Comparison of ENCODE assay signal across 1 cellular context in the genomic region with DNA sequence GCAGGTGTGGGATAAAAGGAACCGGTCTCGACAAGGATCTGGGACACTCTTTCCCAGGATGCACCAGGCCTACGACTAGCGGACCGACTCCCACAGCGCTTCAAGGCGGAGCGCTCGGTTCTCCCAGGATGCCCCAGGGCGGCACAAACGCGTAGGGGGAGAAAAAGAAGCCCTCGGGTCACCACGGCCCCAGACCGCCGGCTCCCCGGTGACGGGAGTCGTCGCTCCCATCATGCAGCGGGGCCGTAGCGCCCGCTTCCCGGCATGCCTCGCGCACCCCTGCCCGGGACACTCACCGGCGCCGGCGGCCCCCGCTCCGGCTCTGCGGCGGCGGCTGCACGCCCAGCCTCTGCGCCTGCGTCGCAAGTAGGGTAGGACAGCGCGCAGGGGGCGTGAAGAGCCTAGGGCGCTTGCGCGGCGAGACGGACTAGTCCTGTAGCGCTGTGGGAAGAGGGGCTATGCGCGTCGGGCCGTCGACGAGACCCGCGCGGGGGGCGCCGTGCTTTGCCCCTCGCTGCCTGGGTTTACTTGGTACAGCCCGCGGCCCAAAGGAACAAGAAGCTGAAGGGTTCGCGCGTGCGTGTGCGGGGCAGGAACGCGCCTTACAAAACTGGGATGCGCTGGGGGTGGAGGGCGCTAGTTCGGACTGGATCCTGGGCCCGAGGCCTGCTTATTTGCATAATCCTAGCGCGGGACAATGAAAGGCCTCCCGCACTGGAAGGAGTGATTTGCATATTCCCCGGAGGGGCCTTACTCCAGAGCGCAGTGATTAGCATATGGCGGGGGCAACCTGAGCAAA.
TF ChIP-seq lines count a peak whose summit lies in the region.

A gene with protein sequence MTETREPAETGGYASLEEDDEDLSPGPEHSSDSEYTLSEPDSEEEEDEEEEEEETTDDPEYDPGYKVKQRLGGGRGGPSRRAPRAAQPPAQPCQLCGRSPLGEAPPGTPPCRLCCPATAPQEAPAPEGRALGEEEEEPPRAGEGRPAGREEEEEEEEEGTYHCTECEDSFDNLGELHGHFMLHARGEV (minus strand): TSS at position 368 of the 799 bp plus-strand sequence. CDS start 5,325 bp downstream, outside the sequence.

TF ChIP-seq in HepG2, 621 proteins besides CTCF, POLR2A, EP300 and RAD21 (continued from another document and continues in another):
- no peak for TF ChIP-seq SP2 (CRISPR knock-in tag; IDR thresholded peaks at IDR 0.05)
- TF ChIP-seq, protein P1, sequence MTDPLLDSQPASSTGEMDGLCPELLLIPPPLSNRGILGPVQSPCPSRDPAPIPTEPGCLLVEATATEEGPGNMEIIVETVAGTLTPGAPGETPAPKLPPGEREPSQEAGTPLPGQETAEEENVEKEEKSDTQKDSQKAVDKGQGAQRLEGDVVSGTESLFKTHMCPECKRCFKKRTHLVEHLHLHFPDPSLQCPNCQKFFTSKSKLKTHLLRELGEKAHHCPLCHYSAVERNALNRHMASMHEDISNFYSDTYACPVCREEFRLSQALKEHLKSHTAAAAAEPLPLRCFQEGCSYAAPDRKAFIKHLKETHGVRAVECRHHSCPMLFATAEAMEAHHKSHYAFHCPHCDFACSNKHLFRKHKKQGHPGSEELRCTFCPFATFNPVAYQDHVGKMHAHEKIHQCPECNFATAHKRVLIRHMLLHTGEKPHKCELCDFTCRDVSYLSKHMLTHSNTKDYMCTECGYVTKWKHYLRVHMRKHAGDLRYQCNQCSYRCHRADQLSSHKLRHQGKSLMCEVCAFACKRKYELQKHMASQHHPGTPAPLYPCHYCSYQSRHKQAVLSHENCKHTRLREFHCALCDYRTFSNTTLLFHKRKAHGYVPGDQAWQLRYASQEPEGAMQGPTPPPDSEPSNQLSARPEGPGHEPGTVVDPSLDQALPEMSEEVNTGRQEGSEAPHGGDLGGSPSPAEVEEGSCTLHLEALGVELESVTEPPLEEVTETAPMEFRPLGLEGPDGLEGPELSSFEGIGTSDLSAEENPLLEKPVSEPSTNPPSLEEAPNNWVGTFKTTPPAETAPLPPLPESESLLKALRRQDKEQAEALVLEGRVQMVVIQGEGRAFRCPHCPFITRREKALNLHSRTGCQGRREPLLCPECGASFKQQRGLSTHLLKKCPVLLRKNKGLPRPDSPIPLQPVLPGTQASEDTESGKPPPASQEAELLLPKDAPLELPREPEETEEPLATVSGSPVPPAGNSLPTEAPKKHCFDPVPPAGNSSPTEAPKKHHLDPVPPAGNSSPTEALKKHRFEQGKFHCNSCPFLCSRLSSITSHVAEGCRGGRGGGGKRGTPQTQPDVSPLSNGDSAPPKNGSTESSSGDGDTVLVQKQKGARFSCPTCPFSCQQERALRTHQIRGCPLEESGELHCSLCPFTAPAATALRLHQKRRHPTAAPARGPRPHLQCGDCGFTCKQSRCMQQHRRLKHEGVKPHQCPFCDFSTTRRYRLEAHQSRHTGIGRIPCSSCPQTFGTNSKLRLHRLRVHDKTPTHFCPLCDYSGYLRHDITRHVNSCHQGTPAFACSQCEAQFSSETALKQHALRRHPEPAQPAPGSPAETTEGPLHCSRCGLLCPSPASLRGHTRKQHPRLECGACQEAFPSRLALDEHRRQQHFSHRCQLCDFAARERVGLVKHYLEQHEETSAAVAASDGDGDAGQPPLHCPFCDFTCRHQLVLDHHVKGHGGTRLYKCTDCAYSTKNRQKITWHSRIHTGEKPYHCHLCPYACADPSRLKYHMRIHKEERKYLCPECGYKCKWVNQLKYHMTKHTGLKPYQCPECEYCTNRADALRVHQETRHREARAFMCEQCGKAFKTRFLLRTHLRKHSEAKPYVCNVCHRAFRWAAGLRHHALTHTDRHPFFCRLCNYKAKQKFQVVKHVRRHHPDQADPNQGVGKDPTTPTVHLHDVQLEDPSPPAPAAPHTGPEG (CRISPR knock-in tag; IDR thresholded peaks at IDR 0.05), result peak; percentile 90
- peak; percentile 68; the same call in 1 of the 2 replicates for TF ChIP-seq ARHGAP35 (CRISPR knock-in tag; IDR thresholded peaks at IDR 0.05; ENCODE audit: borderline replicate concordance)
- TF ChIP-seq AKAP8 (CRISPR knock-in tag; IDR thresholded peaks at IDR 0.05), result no peak
- TF ChIP-seq ZNF598 (CRISPR knock-in tag; IDR thresholded peaks at IDR 0.05; ENCODE audit: borderline replicate concordance), result peak; percentile 75; the same call in 1 of the 2 replicates
- TF ChIP-seq ZKSCAN8 (CRISPR knock-in tag; IDR thresholded peaks at IDR 0.05; ENCODE audit: borderline replicate concordance), result peak; percentile 29; the same call in 1 of the 2 replicates
- no peak for TF ChIP-seq NONO (IDR thresholded peaks at IDR 0.05)
- peak; percentile 96 for TF ChIP-seq NONO (CRISPR knock-in tag; conservative IDR thresholded peaks at IDR 0.05)
- no peak for TF ChIP-seq DPF2 (CRISPR knock-in tag; IDR thresholded peaks at IDR 0.05; ENCODE audit: borderline replicate concordance, low read depth)
- 0 out of 2 replicates have a peak, but pooled peaks have one; percentile 66 for TF ChIP-seq ZNF256 (CRISPR knock-in tag; conservative IDR thresholded peaks at IDR 0.05)
- no peak for TF ChIP-seq SMARCE1 (IDR thresholded peaks at IDR 0.05; ENCODE audit: borderline replicate concordance)
- peak; percentile 96 for TF ChIP-seq ZNF761 (CRISPR knock-in tag; conservative IDR thresholded peaks at IDR 0.05)
- TF ChIP-seq ZZZ3 (CRISPR knock-in tag; IDR thresholded peaks at IDR 0.05; ENCODE audit: borderline replicate concordance), result peak; percentile 80; the same call in 1 of the 2 replicates
- TF ChIP-seq ISX (CRISPR knock-in tag; conservative IDR thresholded peaks at IDR 0.05), result peak; percentile 55; the same call in 1 of the 2 replicates
- TF ChIP-seq, protein P2, sequence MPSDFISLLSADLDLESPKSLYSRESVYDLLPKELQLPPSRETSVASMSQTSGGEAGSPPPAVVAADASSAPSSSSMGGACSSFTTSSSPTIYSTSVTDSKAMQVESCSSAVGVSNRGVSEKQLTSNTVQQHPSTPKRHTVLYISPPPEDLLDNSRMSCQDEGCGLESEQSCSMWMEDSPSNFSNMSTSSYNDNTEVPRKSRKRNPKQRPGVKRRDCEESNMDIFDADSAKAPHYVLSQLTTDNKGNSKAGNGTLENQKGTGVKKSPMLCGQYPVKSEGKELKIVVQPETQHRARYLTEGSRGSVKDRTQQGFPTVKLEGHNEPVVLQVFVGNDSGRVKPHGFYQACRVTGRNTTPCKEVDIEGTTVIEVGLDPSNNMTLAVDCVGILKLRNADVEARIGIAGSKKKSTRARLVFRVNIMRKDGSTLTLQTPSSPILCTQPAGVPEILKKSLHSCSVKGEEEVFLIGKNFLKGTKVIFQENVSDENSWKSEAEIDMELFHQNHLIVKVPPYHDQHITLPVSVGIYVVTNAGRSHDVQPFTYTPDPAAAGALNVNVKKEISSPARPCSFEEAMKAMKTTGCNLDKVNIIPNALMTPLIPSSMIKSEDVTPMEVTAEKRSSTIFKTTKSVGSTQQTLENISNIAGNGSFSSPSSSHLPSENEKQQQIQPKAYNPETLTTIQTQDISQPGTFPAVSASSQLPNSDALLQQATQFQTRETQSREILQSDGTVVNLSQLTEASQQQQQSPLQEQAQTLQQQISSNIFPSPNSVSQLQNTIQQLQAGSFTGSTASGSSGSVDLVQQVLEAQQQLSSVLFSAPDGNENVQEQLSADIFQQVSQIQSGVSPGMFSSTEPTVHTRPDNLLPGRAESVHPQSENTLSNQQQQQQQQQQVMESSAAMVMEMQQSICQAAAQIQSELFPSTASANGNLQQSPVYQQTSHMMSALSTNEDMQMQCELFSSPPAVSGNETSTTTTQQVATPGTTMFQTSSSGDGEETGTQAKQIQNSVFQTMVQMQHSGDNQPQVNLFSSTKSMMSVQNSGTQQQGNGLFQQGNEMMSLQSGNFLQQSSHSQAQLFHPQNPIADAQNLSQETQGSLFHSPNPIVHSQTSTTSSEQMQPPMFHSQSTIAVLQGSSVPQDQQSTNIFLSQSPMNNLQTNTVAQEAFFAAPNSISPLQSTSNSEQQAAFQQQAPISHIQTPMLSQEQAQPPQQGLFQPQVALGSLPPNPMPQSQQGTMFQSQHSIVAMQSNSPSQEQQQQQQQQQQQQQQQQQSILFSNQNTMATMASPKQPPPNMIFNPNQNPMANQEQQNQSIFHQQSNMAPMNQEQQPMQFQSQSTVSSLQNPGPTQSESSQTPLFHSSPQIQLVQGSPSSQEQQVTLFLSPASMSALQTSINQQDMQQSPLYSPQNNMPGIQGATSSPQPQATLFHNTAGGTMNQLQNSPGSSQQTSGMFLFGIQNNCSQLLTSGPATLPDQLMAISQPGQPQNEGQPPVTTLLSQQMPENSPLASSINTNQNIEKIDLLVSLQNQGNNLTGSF (CRISPR knock-in tag; IDR thresholded peaks at IDR 0.05), result peak; percentile 54
- TF ChIP-seq, protein P3, sequence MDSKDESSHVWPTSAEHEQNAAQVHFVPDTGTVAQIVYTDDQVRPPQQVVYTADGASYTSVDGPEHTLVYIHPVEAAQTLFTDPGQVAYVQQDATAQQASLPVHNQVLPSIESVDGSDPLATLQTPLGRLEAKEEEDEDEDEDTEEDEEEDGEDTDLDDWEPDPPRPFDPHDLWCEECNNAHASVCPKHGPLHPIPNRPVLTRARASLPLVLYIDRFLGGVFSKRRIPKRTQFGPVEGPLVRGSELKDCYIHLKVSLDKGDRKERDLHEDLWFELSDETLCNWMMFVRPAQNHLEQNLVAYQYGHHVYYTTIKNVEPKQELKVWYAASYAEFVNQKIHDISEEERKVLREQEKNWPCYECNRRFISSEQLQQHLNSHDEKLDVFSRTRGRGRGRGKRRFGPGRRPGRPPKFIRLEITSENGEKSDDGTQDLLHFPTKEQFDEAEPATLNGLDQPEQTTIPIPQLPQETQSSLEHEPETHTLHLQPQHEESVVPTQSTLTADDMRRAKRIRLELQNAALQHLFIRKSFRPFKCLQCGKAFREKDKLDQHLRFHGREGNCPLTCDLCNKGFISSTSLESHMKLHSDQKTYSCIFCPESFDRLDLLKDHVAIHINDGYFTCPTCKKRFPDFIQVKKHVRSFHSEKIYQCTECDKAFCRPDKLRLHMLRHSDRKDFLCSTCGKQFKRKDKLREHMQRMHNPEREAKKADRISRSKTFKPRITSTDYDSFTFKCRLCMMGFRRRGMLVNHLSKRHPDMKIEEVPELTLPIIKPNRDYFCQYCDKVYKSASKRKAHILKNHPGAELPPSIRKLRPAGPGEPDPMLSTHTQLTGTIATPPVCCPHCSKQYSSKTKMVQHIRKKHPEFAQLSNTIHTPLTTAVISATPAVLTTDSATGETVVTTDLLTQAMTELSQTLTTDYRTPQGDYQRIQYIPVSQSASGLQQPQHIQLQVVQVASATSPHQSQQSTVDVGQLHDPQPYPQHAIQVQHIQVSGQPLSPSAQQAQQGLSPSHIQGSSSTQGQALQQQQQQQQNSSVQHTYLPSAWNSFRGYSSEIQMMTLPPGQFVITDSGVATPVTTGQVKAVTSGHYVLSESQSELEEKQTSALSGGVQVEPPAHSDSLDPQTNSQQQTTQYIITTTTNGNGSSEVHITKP (CRISPR knock-in tag; IDR thresholded peaks at IDR 0.05; ENCODE audit: low read depth), result peak; percentile 97
- TF ChIP-seq, protein P4, sequence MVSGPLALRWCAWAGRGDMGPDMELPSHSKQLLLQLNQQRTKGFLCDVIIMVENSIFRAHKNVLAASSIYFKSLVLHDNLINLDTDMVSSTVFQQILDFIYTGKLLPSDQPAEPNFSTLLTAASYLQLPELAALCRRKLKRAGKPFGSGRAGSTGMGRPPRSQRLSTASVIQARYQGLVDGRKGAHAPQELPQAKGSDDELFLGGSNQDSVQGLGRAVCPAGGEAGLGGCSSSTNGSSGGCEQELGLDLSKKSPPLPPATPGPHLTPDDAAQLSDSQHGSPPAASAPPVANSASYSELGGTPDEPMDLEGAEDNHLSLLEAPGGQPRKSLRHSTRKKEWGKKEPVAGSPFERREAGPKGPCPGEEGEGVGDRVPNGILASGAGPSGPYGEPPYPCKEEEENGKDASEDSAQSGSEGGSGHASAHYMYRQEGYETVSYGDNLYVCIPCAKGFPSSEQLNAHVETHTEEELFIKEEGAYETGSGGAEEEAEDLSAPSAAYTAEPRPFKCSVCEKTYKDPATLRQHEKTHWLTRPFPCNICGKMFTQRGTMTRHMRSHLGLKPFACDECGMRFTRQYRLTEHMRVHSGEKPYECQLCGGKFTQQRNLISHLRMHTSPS (CRISPR knock-in tag; IDR thresholded peaks at IDR 0.05; ENCODE audit: low read depth), result peak; percentile 29; the same call in 1 of the 2 replicates
- TF ChIP-seq ATF6 (CRISPR knock-in tag; conservative IDR thresholded peaks at IDR 0.05), result no peak
- peak; percentile 89; the same call in 1 of the 2 replicates for TF ChIP-seq WIZ (CRISPR knock-in tag; IDR thresholded peaks at IDR 0.05)
- TF ChIP-seq ZNF549 (CRISPR knock-in tag; IDR thresholded peaks at IDR 0.05), result peak; percentile 87; the same call in 1 of the 2 replicates
- peak; percentile 35; the same call in 1 of the 2 replicates for TF ChIP-seq ARID5B (CRISPR knock-in tag; IDR thresholded peaks at IDR 0.05)
- TF ChIP-seq REL (CRISPR knock-in tag; conservative IDR thresholded peaks at IDR 0.05), result peak; percentile 94
- TF ChIP-seq HNRNPK (IDR thresholded peaks at IDR 0.05; ENCODE audit: low read depth, low read length, poor library complexity, severe bottlenecking), result no peak
